In genomic region chr12:25320123-25321006, GRCh38 we compare ENCODE assay signal across 11 cellular contexts.
DNase-seq lines count a peak whose midpoint lies in the region; ATAC-seq and TF ChIP-seq lines count a peak whose summit lies in the region.
"Had no signal": no experiment of that assay in that cellular context is flagged by ENCODE, and none has a peak within 500 bp of the region (broad histone marks: within the 10 kb centered on the region; RNA-seq: fewer than 3 reads in every experiment).

No MANE protein-coding gene starts in this region.

- H3K9me3 ChIP-seq in mucosa of descending colon (no peaks in the 10 kb centered on the region), right atrium auricular region (no peaks in the 10 kb centered on the region)
- H3K9me3 ChIP-seq: A549 had no signal

- no peaks in the 10 kb centered on the region for H3K27me3 ChIP-seq in right atrium auricular region

- H3K27ac Mint-ChIP-seq in HFFc6 = no peak overlapping the region

- peak; percentile 63 for ATAC-seq in GM21737 (IDR thresholded peaks at IDR 0.05; ENCODE audit: unreplicated experiment)
- peak; percentile 42 for ATAC-seq in mucosa of descending colon
- ATAC-seq: A549, sciatic nerve had no signal

- intact Hi-C loops in mucosa of descending colon (cut with DNase I, micrococcal nuclease) = no loop called here

- TF ChIP-seq CTCF in mucosa of descending colon (IDR thresholded peaks at IDR 0.05) (no peak), HFFc6 (IDR thresholded peaks at IDR 0.05) (no peak), right atrium auricular region (IDR thresholded peaks at IDR 0.05) (no peak)

- no peaks in the 10 kb centered on the region; the same call in 1 of the 2 replicates for H3K36me3 Mint-ChIP-seq in HFFc6 (ENCODE audit: low read depth)

- H3K4me1 Mint-ChIP-seq in HFFc6 (ENCODE audit: low read depth) = peaks cover 9% of the 10 kb centered on the region

- H3K4me3 Mint-ChIP-seq in HFFc6 = no peak overlapping the region

- H3K36me3 ChIP-seq in mucosa of descending colon (ENCODE audit: low read depth) = no peaks in the 10 kb centered on the region
- H3K36me3 ChIP-seq in right atrium auricular region = no peaks in the 10 kb centered on the region

- peaks cover 14% of the 10 kb centered on the region for H3K27me3 Mint-ChIP-seq in HFFc6 (ENCODE audit: insufficient read depth)

- H3K4me1 ChIP-seq in mucosa of descending colon (ENCODE audit: low read depth) = no peaks in the 10 kb centered on the region
- H3K4me1 ChIP-seq in right atrium auricular region = no peaks in the 10 kb centered on the region
- H3K4me1 ChIP-seq: A549 had no signal

- in situ Hi-C loops in KBM-7 (cut with MboI; ENCODE audit: low pct_unique_long_range_greater_than_20kb, low sequenced_read_pairs) = no loop called here

- H3K4me3 ChIP-seq in mucosa of descending colon = no peak overlapping the region
- no peak overlapping the region for H3K4me3 ChIP-seq in right atrium auricular region
- H3K4me3 ChIP-seq: A549 had no signal

- no peaks in the 10 kb centered on the region; the same call in 1 of the 2 replicates for H3K9me3 Mint-ChIP-seq in HFFc6

- peak; percentile 27 for DNase-seq in NCI-H82 (lab: John Stamatoyannopoulos, UW)
- no peak for DNase-seq in NCI-H82 treated with DMSO at 0.1 percent for 48 hours (lab: John Stamatoyannopoulos, UW; ENCODE audit: unreplicated experiment)
- DNase-seq in KBM-7 = peak; percentile 39
- no peak for DNase-seq in mucosa of descending colon
- DNase-seq in HFFc6 = no peak
- DNase-seq in cerebellar nuclear complex (lab: John Stamatoyannopoulos, UW) = no peak
- DNase-seq in right atrium auricular region (ENCODE audit: low spot score) = no peak
- DNase-seq: activated CD4-positive, alpha-beta T cell treated with anti-CD3 and anti-CD28 coated beads, Interleukin-2, amount 50 U/mL, for 4 hours had no signal

- no peak overlapping the region for H3K27ac ChIP-seq in right atrium auricular region
- H3K27ac ChIP-seq: A549 had no signal

Comparison
In these comparisons a context has a peak if more than half of its experiments do, and no peak if none do; other contexts are left out.
1. DNase-seq: peak in NCI-H82 (single experiment) and KBM-7 (single experiment); none in NCI-H82 treated with DMSO at 0.1 percent for 48 hours (single experiment), mucosa of descending colon (0 of 3), HFFc6 (single experiment), cerebellar nuclear complex (0 of 2) and right atrium auricular region (single experiment).